In genomic region chr10:79133386-79133785, GRCh38 we compare ENCODE assay signal across 14 cellular contexts.
DNase-seq lines count a peak whose midpoint lies in the region; ATAC-seq and TF ChIP-seq lines count a peak whose summit lies in the region.
"Had no signal": no experiment of that assay in that cellular context is flagged by ENCODE, and none has a peak within 500 bp of the region (broad histone marks: within the 10 kb centered on the region; RNA-seq: fewer than 3 reads in every experiment).

No MANE protein-coding gene starts in this region.

- H3K9me3 Mint-ChIP-seq in WTC11: no peaks in the 10 kb centered on the region
- H3K9me3 Mint-ChIP-seq: activated naive CD8-positive, alpha-beta T cell treated with anti-CD3 and anti-CD28 coated beads, Interleukin-2, amount 10 ng/mL, durations not matched to agents 7 days and 5 days; T-helper 2 cell treated with Interferon-gamma antibody and Interleukin-4, amounts not matched to agents 5 μg/mL and 100 μg/mL, for 36 hours had no signal

- H3K27ac ChIP-seq in mesodermal cell (ENCODE audit: low read depth, low read length, severe bottlenecking) (peak overlapping the region; percentile 69), upper lobe of right lung (peak overlapping the region; percentile 17)

- peaks cover 83% of the 10 kb centered on the region for H3K4me1 Mint-ChIP-seq in WTC11

- DNase-seq in SIG-M5 treated with dmso at 0.1 percent for 504 hours (lab: John Stamatoyannopoulos, UW; ENCODE audit: unreplicated experiment): peak; percentile 35
- DNase-seq in SIG-M5 (lab: John Stamatoyannopoulos, UW): no peak
- DNase-seq in WTC11 (ENCODE audit: low spot score): no peak
- no peak for DNase-seq in upper lobe of right lung
- DNase-seq in sciatic nerve (ENCODE audit: low spot score): no peak
- DNase-seq: activated CD4-positive, alpha-beta T cell treated with anti-CD3 and anti-CD28 coated beads for 48 hours; activated naive CD8-positive, alpha-beta T cell treated with anti-CD3 and anti-CD28 coated beads, Interleukin-2, amount 10 ng/mL, durations not matched to agents 7 days and 5 days; COR-L47; mucosa of descending colon had no signal

- no peaks in the 10 kb centered on the region for H3K27me3 ChIP-seq in upper lobe of right lung

- H3K9me3 ChIP-seq in mesodermal cell (ENCODE audit: control insufficient read depth, low read length) (no peaks in the 10 kb centered on the region), upper lobe of right lung (no peaks in the 10 kb centered on the region)
- H3K9me3 ChIP-seq: A549, mucosa of descending colon had no signal

- H3K4me3 ChIP-seq in mesodermal cell (ENCODE audit: extremely low read depth, insufficient read depth, low read length, poor library complexity, severe bottlenecking) (no peak overlapping the region), upper lobe of right lung (no peak overlapping the region)
- H3K4me3 ChIP-seq: A549, mucosa of descending colon had no signal

- peaks cover 89% of the 10 kb centered on the region for H3K4me1 ChIP-seq in mesodermal cell (ENCODE audit: control insufficient read depth, insufficient read depth, low read length, poor library complexity, severe bottlenecking)
- H3K4me1 ChIP-seq in upper lobe of right lung: peaks cover 59% of the 10 kb centered on the region

- no peaks in the 10 kb centered on the region for H3K27me3 Mint-ChIP-seq in WTC11 (ENCODE audit: low read depth)
- H3K27me3 Mint-ChIP-seq: activated naive CD8-positive, alpha-beta T cell treated with anti-CD3 and anti-CD28 coated beads, Interleukin-2, amount 10 ng/mL, durations not matched to agents 7 days and 5 days had no signal

- CTCF ChIA-PET in WTC11 (lab: Charles Lee): interaction anchor here (1.1 to 4.6 kb wide), 5 partner anchors 9 to 158 kb away, joined by 3 to 21 read pairs (median 4); no protein-coding TSS in a partner anchor

- no peak overlapping the region for H3K4me3 Mint-ChIP-seq in WTC11
- H3K4me3 Mint-ChIP-seq: activated naive CD8-positive, alpha-beta T cell treated with anti-CD3 and anti-CD28 coated beads, Interleukin-2, amount 10 ng/mL, durations not matched to agents 7 days and 5 days; T-helper 2 cell treated with Interferon-gamma antibody and Interleukin-4, amounts not matched to agents 5 μg/mL and 100 μg/mL, for 36 hours had no signal

- 58 to 76% methylated on average over 2 to 3 of the region's 4 CpGs for WGBS in mesodermal cell (ENCODE audit: insufficient coverage in 2 of 2), 2 experiments

- peak overlapping the region; percentile 34 for H3K27ac Mint-ChIP-seq in WTC11
- H3K27ac Mint-ChIP-seq: activated naive CD8-positive, alpha-beta T cell treated with anti-CD3 and anti-CD28 coated beads, Interleukin-2, amount 10 ng/mL, durations not matched to agents 7 days and 5 days; T-helper 2 cell treated with Interferon-gamma antibody and Interleukin-4, amounts not matched to agents 5 μg/mL and 100 μg/mL, for 36 hours had no signal

- H3K36me3 Mint-ChIP-seq in WTC11: no peaks in the 10 kb centered on the region

- intact Hi-C loops in upper lobe of right lung (cut with DNase I) (no loop called here), sciatic nerve (cut with DNase I) (no loop called here)

- ATAC-seq in WTC11 (no peak), upper lobe of right lung (no peak), sciatic nerve (no peak), GM21576 (IDR thresholded peaks at IDR 0.05; ENCODE audit: unreplicated experiment) (no peak), HG03439 (IDR thresholded peaks at IDR 0.05; ENCODE audit: unreplicated experiment) (no peak)
- ATAC-seq: A549, mucosa of descending colon had no signal

- TF ChIP-seq CTCF in WTC11 (IDR thresholded peaks at IDR 0.05): no peak
- TF ChIP-seq CTCF in upper lobe of right lung (IDR thresholded peaks at IDR 0.05): no peak

- H3K36me3 ChIP-seq in mesodermal cell (ENCODE audit: control insufficient read depth, insufficient read depth, low read length) (peaks cover 61% of the 10 kb centered on the region), upper lobe of right lung (no peaks in the 10 kb centered on the region)

- POLR2A ChIA-PET in WTC11 (lab: Charles Lee): interaction anchor here (0.6 kb wide), 1 partner anchor 9 kb away, joined by 3 read pairs; no protein-coding TSS in a partner anchor

TF ChIP-seq in WTC11, 78 proteins besides CTCF, POLR2A, EP300 and RAD21:
- no peak for TF ChIP-seq ZNF281 (CRISPR knock-in tag; IDR thresholded peaks at IDR 0.05)
- TF ChIP-seq MAX (CRISPR knock-in tag; IDR thresholded peaks at IDR 0.05): no peak
- TF ChIP-seq ETV6 (CRISPR knock-in tag; IDR thresholded peaks at IDR 0.05): no peak
- TF ChIP-seq TP53 (CRISPR knock-in tag; IDR thresholded peaks at IDR 0.05): no peak
- no peak for TF ChIP-seq ZNF317 (CRISPR knock-in tag; IDR thresholded peaks at IDR 0.05; ENCODE audit: borderline replicate concordance, low read depth)
- TF ChIP-seq NFE2L1 (CRISPR knock-in tag; IDR thresholded peaks at IDR 0.05): no peak
- TF ChIP-seq NFYB (CRISPR knock-in tag; conservative IDR thresholded peaks at IDR 0.05; ENCODE audit: low read depth): no peak
- no peak for TF ChIP-seq CREM (CRISPR knock-in tag; IDR thresholded peaks at IDR 0.05)
TF ChIP-seq in WTC11: peak in this region for 0.
